ENCODE assay signal across 35 cellular contexts in the genomic region with DNA sequence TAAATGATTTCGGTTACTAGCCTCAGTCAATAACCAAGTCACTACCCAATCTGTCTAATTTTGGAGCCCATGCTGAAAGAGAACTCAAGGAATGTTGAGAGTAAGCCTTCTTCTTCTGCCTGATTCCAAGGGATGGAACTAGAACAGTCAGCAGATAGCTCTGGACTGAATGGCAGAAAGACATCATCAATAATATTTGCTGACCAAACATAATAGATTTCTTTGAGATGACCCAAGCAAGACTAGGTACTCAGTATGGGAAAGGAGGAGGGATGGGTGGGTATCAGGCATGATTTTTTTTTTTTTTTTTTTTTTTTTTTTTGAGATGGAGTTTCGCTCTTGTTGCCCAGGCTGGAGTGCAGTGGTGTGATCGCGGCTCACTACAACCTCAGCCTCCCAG.
"Had no signal": no experiment of that assay in that cellular context is flagged by ENCODE, and none has a peak within 500 bp of the region (broad histone marks: within the 10 kb centered on the region; RNA-seq: fewer than 3 reads in every experiment).

No MANE protein-coding gene starts in this region.

- H3K4me3 ChIP-seq: MG63 had no signal

- H3K27me3 ChIP-seq: MG63 had no signal

- DNase-seq: Kasumi-1, MG63, MM.1S, MV-4-11, NCI-H1048, NCI-H1092, NCI-H1092 treated with DMSO at 0.1 percent for 48 hours, NCI-H1105, NCI-H1105 treated with DMSO at 0.1 percent for 48 hours, NCI-H1417, NCI-H1417 treated with DMSO at 0.1 percent for 48 hours, NCI-H1436, NCI-H1436 treated with DMSO at 0.1 percent for 48 hours, NCI-H146, NCI-H1694, NCI-H1694 treated with DMSO at 0.1 percent for 48 hours, NCI-H187, NCI-H187 treated with DMSO at 0.1 percent for 48 hours, NCI-H1930, NCI-H2029, NCI-H2029 treated with DMSO at 0.1 percent for 48 hours, NCI-H2081, NCI-H2081 treated with DMSO at 0.1 percent for 48 hours, NCI-H2107, NCI-H2171, NCI-H2171 treated with DMSO at 0.1 percent for 48 hours, NCI-H2227 treated with DMSO at 0.1 percent for 48 hours, NCI-H226, NCI-H345, NCI-H446, NCI-H446 treated with DMSO at 0.1 percent for 48 hours, NCI-H510A, NCI-H510A treated with DMSO at 0.1 percent for 48 hours, NCI-H524, NCI-H524 treated with DMSO at 0.1 percent for 48 hours had no signal

- H3K9me3 ChIP-seq: MG63 had no signal

- H3K36me3 ChIP-seq: MG63 had no signal
